Comparison of ENCODE assay signal across 10 cellular contexts in genomic region chr11:104876838-104877500, GRCh38. TPM values are rescaled to one million over a fixed set of nuclear protein-coding genes. Genes with fewer than 3 reads are reported as not detected.
A peak's percentile ranks its signal among the peaks of the same experiment; 100 is the strongest.
DNase-seq lines count a peak whose midpoint lies in the region; ATAC-seq and TF ChIP-seq lines count a peak whose summit lies in the region.
"Had no signal": no experiment of that assay in that cellular context is flagged by ENCODE, and none has a peak within 500 bp of the region (broad histone marks: within the 10 kb centered on the region; RNA-seq: fewer than 3 reads in every experiment).

No MANE protein-coding gene starts in this region.

- ATAC-seq in GM18870 (IDR thresholded peaks at IDR 0.05; ENCODE audit: unreplicated experiment) = peak; percentile 65
- peak; percentile 42 for ATAC-seq in HG02870 (IDR thresholded peaks at IDR 0.05; ENCODE audit: unreplicated experiment)
- ATAC-seq in heart left ventricle = no peak
- ATAC-seq in WTC11 = no peak

- no peaks in the 10 kb centered on the region for H3K36me3 ChIP-seq in BLaER1 treated with 17β-estradiol and CSF1 and Interleukin-3, amounts not matched to agents 10 nM and 100 nM
- H3K36me3 ChIP-seq in heart left ventricle = no peaks in the 10 kb centered on the region

- TF ChIP-seq CTCF in heart left ventricle (IDR thresholded peaks at IDR 0.05) (no peak), dorsolateral prefrontal cortex (IDR thresholded peaks at IDR 0.05 in 54 of 56, conservative IDR thresholded peaks at IDR 0.05 in 2 of 56; ENCODE audit: low read depth in 1 of 56, partially characterized antibody in 56 of 56) (no peak), WTC11 (IDR thresholded peaks at IDR 0.05) (no peak)

- POLR2A ChIA-PET in activated CD4-positive, alpha-beta memory T cell treated with anti-CD3 and anti-CD28 coated beads, Interleukin-2, amount 10 ng/mL, durations not matched to agents 7 days and 5 days (lab: Charles Lee) = interaction anchor here (1.1 to 2.0 kb wide), 4 partner anchors 21 to 40 kb away, joined by 3 to 6 read pairs (median 4); partner anchors contain the start of gene CASP12
- POLR2A ChIA-PET in WTC11 (lab: Charles Lee) = no interaction called here

- H3K27me3 Mint-ChIP-seq in activated CD4-positive, alpha-beta memory T cell treated with anti-CD3 and anti-CD28 coated beads, Interleukin-2, amount 10 ng/mL, durations not matched to agents 7 days and 5 days = no peaks in the 10 kb centered on the region
- H3K27me3 Mint-ChIP-seq in WTC11 (ENCODE audit: low read depth) = no peaks in the 10 kb centered on the region

- H4K20me1 ChIP-seq in BLaER1 treated with 17β-estradiol and CSF1 and Interleukin-3, amounts not matched to agents 10 nM and 100 nM = no peaks in the 10 kb centered on the region

- no peak for TF ChIP-seq POLR2A in heart left ventricle (IDR thresholded peaks at IDR 0.05)

- H3K9me3 ChIP-seq in BLaER1 treated with 17β-estradiol and CSF1 and Interleukin-3, amounts not matched to agents 10 nM and 100 nM (replicated peaks in 1 of 11) = peaks cover 0 to 5% (median 0%) of the 10 kb centered on the region in 11 experiments; a peak in 4 of 22 replicates
- H3K9me3 ChIP-seq in heart left ventricle = no peaks in the 10 kb centered on the region

- intact Hi-C loops in heart left ventricle (cut with DNase I) (no loop called here), dorsolateral prefrontal cortex (cut with DNase I) (no loop called here)

- peaks cover 33% of the 10 kb centered on the region for H3K9me3 Mint-ChIP-seq in activated CD4-positive, alpha-beta memory T cell treated with anti-CD3 and anti-CD28 coated beads, Interleukin-2, amount 10 ng/mL, durations not matched to agents 7 days and 5 days
- peaks cover 3% of the 10 kb centered on the region; the same call in 1 of the 2 replicates for H3K9me3 Mint-ChIP-seq in WTC11

- H3K27me3 ChIP-seq in BLaER1 treated with 17β-estradiol and CSF1 and Interleukin-3, amounts not matched to agents 10 nM and 100 nM = no peaks in the 10 kb centered on the region
- H3K27me3 ChIP-seq in heart left ventricle (no peaks in the 10 kb centered on the region), dorsolateral prefrontal cortex (no peaks in the 10 kb centered on the region)

- H3K9ac ChIP-seq in BLaER1 treated with 17β-estradiol and CSF1 and Interleukin-3, amounts not matched to agents 10 nM and 100 nM = peak overlapping the region in 2 of 11 experiments; percentile 20 to 54; a peak in 3 of 22 replicates
- H3K9ac ChIP-seq: GM23248 had no signal

- no peak for DNase-seq in activated CD4-positive, alpha-beta memory T cell treated with anti-CD3 and anti-CD28 coated beads, Interleukin-2, amount 10 ng/mL, durations not matched to agents 7 days and 5 days
- DNase-seq in heart left ventricle (no peak), SKM-1 (lab: John Stamatoyannopoulos, UW; ENCODE audit: unreplicated experiment) (no peak), dorsolateral prefrontal cortex (no peak), WTC11 (ENCODE audit: low spot score) (no peak)
- DNase-seq: glutamatergic neuron, GM23248 had no signal

- H3K27ac Mint-ChIP-seq in activated CD4-positive, alpha-beta memory T cell treated with anti-CD3 and anti-CD28 coated beads, Interleukin-2, amount 10 ng/mL, durations not matched to agents 7 days and 5 days = peak overlapping the region; percentile 80
- no peak overlapping the region for H3K27ac Mint-ChIP-seq in WTC11

- CTCF ChIA-PET in activated CD4-positive, alpha-beta memory T cell treated with anti-CD3 and anti-CD28 coated beads, Interleukin-2, amount 10 ng/mL, durations not matched to agents 7 days and 5 days (lab: Charles Lee) = no interaction called here
- CTCF ChIA-PET in WTC11 (lab: Charles Lee) = no interaction called here

- peaks cover 34% of the 10 kb centered on the region for H3K4me1 Mint-ChIP-seq in activated CD4-positive, alpha-beta memory T cell treated with anti-CD3 and anti-CD28 coated beads, Interleukin-2, amount 10 ng/mL, durations not matched to agents 7 days and 5 days
- no peaks in the 10 kb centered on the region; the same call in 1 of the 2 replicates for H3K4me1 Mint-ChIP-seq in WTC11

- H3K4me2 ChIP-seq in BLaER1 treated with 17β-estradiol and CSF1 and Interleukin-3, amounts not matched to agents 10 nM and 100 nM = peak overlapping the region; percentile 23 to 85 (median 50); a peak in 21 of 22 replicates

- 0 out of 20 replicates have a peak overlapping the region, but pooled peaks of 1 of the 10 experiments have one; percentile 5 for H3K4me3 ChIP-seq in BLaER1 treated with 17β-estradiol and CSF1 and Interleukin-3, amounts not matched to agents 10 nM and 100 nM
- H3K4me3 ChIP-seq in heart left ventricle (no peak overlapping the region), dorsolateral prefrontal cortex (no peak overlapping the region)
- H3K4me3 ChIP-seq: GM23248 had no signal

- H3K4me1 ChIP-seq in BLaER1 treated with 17β-estradiol and CSF1 and Interleukin-3, amounts not matched to agents 10 nM and 100 nM = peaks cover 3 to 35% (median 6%) of the 10 kb centered on the region in 10 experiments; a peak in 14 of 20 replicates
- H3K4me1 ChIP-seq in heart left ventricle = peaks cover 0 to 21% (median 0%) of the 10 kb centered on the region in 12 donors

- peak overlapping the region; percentile 10 for H3K4me3 Mint-ChIP-seq in activated CD4-positive, alpha-beta memory T cell treated with anti-CD3 and anti-CD28 coated beads, Interleukin-2, amount 10 ng/mL, durations not matched to agents 7 days and 5 days
- no peak overlapping the region for H3K4me3 Mint-ChIP-seq in WTC11

- H3K27ac ChIP-seq in BLaER1 treated with 17β-estradiol and CSF1 and Interleukin-3, amounts not matched to agents 10 nM and 100 nM = peak overlapping the region in 5 of 11 experiments; percentile 9 to 66 (median 35); a peak in 7 of 22 replicates
- H3K27ac ChIP-seq in heart left ventricle (peak overlapping the region in 1 of 12 donors; percentile 72), dorsolateral prefrontal cortex (no peak overlapping the region)
- H3K27ac ChIP-seq: GM23248 had no signal

- peaks cover 49% of the 10 kb centered on the region for H3K36me3 Mint-ChIP-seq in activated CD4-positive, alpha-beta memory T cell treated with anti-CD3 and anti-CD28 coated beads, Interleukin-2, amount 10 ng/mL, durations not matched to agents 7 days and 5 days (ENCODE audit: low read depth)
- peaks cover 2% of the 10 kb centered on the region; the same call in 1 of the 2 replicates for H3K36me3 Mint-ChIP-seq in WTC11

- WGBS in heart left ventricle, 4 donors = 65 to 68% (median 67%) methylated on average over 5 of the region's 5 CpGs

TF ChIP-seq in WTC11, 78 proteins besides CTCF, POLR2A, EP300 and RAD21 (continues in another document):
- TF ChIP-seq ATF1 (CRISPR knock-in tag; IDR thresholded peaks at IDR 0.05) = no peak
- TF ChIP-seq NFYB (CRISPR knock-in tag; conservative IDR thresholded peaks at IDR 0.05; ENCODE audit: low read depth) = no peak
- no peak for TF ChIP-seq PREB (CRISPR knock-in tag; IDR thresholded peaks at IDR 0.05; ENCODE audit: borderline replicate concordance)
- TF ChIP-seq ZMAT4 (CRISPR knock-in tag; IDR thresholded peaks at IDR 0.05) = no peak
- TF ChIP-seq ZNF532 (CRISPR knock-in tag; IDR thresholded peaks at IDR 0.05; ENCODE audit: borderline replicate concordance) = no peak
- no peak for TF ChIP-seq NFATC4 (CRISPR knock-in tag; IDR thresholded peaks at IDR 0.05)

RNA-seq across cellular contexts. Expression of gene CASP12, which starts 21.3 kb away (rescaled TPM):
- total RNA-seq in activated CD4-positive, alpha-beta memory T cell treated with anti-CD3 and anti-CD28 coated beads, Interleukin-2, amount 10 ng/mL, durations not matched to agents 7 days and 5 days = under 1 TPM; 0.50 to 0.83 TPM
- total RNA-seq in heart left ventricle (1 to 10 TPM in 1 of 9 donors, under 1 TPM in 3, not detected in 5; 0.39 to 1.3 (median 0.47) TPM), dorsolateral prefrontal cortex (1 to 10 TPM in 6 of 120 experiments, under 1 TPM in 22, not detected in 92; 0.25 to 1.4 (median 0.66) TPM), WTC11 (2021) (not detected in 3 replicates)
- polyA plus RNA-seq in heart left ventricle = under 1 TPM; 0.10 to 0.15 TPM
- total RNA-seq: GM23248 had no signal
- polyA plus RNA-seq: GM23248 had no signal

Comparison
In these comparisons a context has a peak if more than half of its experiments do, and no peak if none do; other contexts are left out.
1. ATAC-seq: peak in GM18870 (single experiment) and HG02870 (single experiment); none in heart left ventricle (0 of 4) and WTC11 (single experiment).